1 cellular context compared by ENCODE assay signal in the genomic region with DNA sequence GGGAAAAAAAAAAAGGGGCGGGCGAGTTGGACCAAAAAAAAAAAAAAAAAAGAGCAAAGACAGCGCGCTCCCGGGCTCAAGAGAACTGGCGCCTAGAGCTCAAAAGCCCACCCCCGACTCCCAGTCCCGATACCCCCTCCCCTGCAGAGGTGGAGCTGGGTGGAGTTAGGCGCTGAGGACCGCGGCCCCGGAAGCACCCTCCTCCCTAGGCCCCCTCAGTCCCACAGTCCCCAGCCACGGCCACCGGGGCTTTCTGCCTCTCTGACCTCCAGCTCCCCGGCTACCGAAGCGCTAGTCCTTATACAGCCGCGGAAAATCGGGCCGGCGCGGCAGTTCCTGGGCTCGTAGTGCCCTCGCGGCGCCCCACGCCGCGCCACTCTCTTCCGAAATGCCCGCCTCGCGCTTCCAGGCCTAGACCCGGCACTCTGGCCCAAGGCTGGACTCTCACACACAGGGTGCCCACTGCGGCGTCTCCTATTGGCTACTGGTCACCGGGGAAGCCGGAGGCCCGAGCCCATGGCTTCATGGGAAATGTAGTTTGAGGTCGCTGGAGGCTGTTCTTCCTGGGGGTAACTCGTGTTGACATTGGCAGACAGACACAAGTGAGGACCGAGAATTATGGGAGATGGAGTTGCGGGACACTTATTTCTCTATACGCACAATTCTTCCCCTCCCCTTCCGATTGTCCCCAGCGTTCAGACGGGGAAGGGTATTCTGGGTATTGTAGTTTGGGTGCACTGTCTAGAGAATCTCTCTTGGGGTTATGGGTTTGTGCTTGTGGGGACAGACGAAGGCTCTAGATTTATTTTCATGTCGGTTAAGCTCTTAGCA.
A peak's percentile ranks its signal among the peaks of the same experiment; 100 is the strongest.
TF ChIP-seq lines count a peak whose summit lies in the region.

ENOX2 (minus strand) TSS at position 427 of the 831 bp plus-strand sequence. CDS start 199,993 bp downstream, outside the sequence.

TF ChIP-seq in K562, 482 proteins besides CTCF, POLR2A, EP300 and RAD21 (continued from another document and continues in another):
- TF ChIP-seq, protein P1, sequence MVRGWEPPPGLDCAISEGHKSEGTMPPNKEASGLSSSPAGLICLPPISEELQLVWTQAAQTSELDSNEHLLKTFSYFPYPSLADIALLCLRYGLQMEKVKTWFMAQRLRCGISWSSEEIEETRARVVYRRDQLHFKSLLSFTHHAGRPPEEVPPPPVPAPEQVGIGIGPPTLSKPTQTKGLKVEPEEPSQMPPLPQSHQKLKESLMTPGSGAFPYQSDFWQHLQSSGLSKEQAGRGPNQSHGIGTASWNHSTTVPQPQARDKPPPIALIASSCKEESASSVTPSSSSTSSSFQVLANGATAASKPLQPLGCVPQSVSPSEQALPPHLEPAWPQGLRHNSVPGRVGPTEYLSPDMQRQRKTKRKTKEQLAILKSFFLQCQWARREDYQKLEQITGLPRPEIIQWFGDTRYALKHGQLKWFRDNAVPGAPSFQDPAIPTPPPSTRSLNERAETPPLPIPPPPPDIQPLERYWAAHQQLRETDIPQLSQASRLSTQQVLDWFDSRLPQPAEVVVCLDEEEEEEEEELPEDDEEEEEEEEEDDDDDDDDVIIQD (CRISPR knock-in tag; IDR thresholded peaks at IDR 0.05), result no peak
- TF ChIP-seq MTA1 (IDR thresholded peaks at IDR 0.05; ENCODE audit: borderline replicate concordance) (no peak), SIN3B (IDR thresholded peaks at IDR 0.05; ENCODE audit: low read depth) (peak; percentile 68; the same call in 1 of the 2 replicates), NFE2L1 (tag; IDR thresholded peaks at IDR 0.05; ENCODE audit: borderline replicate concordance, low read depth) (no peak), ZNF586 (CRISPR knock-in tag; conservative IDR thresholded peaks at IDR 0.05) (no peak), MLLT1 (IDR thresholded peaks at IDR 0.05) (peak in 1 of 2 experiments; percentile 40; a peak in 1 of 4 replicates), ESRRA (IDR thresholded peaks at IDR 0.05; ENCODE audit: borderline replicate concordance, low read depth) (no peak; the same call in 1 of the 2 replicates), NUFIP1 (IDR thresholded peaks at IDR 0.05; ENCODE audit: partially characterized antibody) (no peak), MLX (CRISPR knock-in tag; conservative IDR thresholded peaks at IDR 0.05) (no peak), ZKSCAN8 (CRISPR knock-in tag; IDR thresholded peaks at IDR 0.05) (no peak), KDM2B (CRISPR knock-in tag; IDR thresholded peaks at IDR 0.05) (no peak), CBFA2T2 (conservative IDR thresholded peaks at IDR 0.05) (no peak), ZNF431 (CRISPR knock-in tag; IDR thresholded peaks at IDR 0.05) (no peak), FOS (IDR thresholded peaks at IDR 0.05; ENCODE audit: extremely low read depth, insufficient read length) (peak; percentile 27), CREM (IDR thresholded peaks at IDR 0.05; ENCODE audit: low read depth) (peak; percentile 76), MIER1 (IDR thresholded peaks at IDR 0.05; ENCODE audit: low read depth) (no peak), ZNF780A (CRISPR knock-in tag; IDR thresholded peaks at IDR 0.05) (no peak), HOXB6 (CRISPR knock-in tag; IDR thresholded peaks at IDR 0.05; ENCODE audit: borderline replicate concordance) (no peak), MCM2 (IDR thresholded peaks at IDR 0.05; ENCODE audit: low read depth) (no peak), CBFA2T3 (IDR thresholded peaks at IDR 0.05) (no peak), BRCA1 (IDR thresholded peaks at IDR 0.05) (no peak), BRCA1 (CRISPR knock-in tag; IDR thresholded peaks at IDR 0.05) (no peak), ZC3H4 (CRISPR knock-in tag; IDR thresholded peaks at IDR 0.05; ENCODE audit: borderline replicate concordance) (no peak), ARID1B (IDR thresholded peaks at IDR 0.05) (0 out of 2 replicates have a peak, but pooled peaks have one; percentile 9), HCFC1 (IDR thresholded peaks at IDR 0.05; ENCODE audit: low read depth, low read length) (peak; percentile 94), EZH2 (IDR thresholded peaks at IDR 0.05; ENCODE audit: borderline replicate concordance, low read depth, low read length) (no peak), GTF2F1 (IDR thresholded peaks at IDR 0.05; ENCODE audit: low read depth, low read length) (no peak), HBP1 (CRISPR knock-in tag; IDR thresholded peaks at IDR 0.05) (no peak), ZBTB7A (IDR thresholded peaks at IDR 0.05; ENCODE audit: borderline replicate concordance, control insufficient read depth, low read depth, low read length) (peak; percentile 61; the same call in 1 of the 2 replicates), MTA3 (IDR thresholded peaks at IDR 0.05; ENCODE audit: borderline replicate concordance) (peak; percentile 27; the same call in 1 of the 2 replicates), GTF2A2 (tag; IDR thresholded peaks at IDR 0.05) (no peak), SUPT5H (IDR thresholded peaks at IDR 0.05) (peak; percentile 97), CXXC5 (CRISPR knock-in tag; IDR thresholded peaks at IDR 0.05) (peak; percentile 47; the same call in 1 of the 2 replicates), SMAD3 (CRISPR knock-in tag; conservative IDR thresholded peaks at IDR 0.05) (no peak), ZNF212 (CRISPR knock-in tag; IDR thresholded peaks at IDR 0.05) (no peak), ZNF398 (CRISPR knock-in tag; IDR thresholded peaks at IDR 0.05) (no peak), ZFP30 (CRISPR knock-in tag; IDR thresholded peaks at IDR 0.05; ENCODE audit: borderline replicate concordance) (no peak), ZMIZ1 (IDR thresholded peaks at IDR 0.05; ENCODE audit: low read depth in 2 of 2, low read length in 2 of 2) (no peak)
- TF ChIP-seq, protein P2, sequence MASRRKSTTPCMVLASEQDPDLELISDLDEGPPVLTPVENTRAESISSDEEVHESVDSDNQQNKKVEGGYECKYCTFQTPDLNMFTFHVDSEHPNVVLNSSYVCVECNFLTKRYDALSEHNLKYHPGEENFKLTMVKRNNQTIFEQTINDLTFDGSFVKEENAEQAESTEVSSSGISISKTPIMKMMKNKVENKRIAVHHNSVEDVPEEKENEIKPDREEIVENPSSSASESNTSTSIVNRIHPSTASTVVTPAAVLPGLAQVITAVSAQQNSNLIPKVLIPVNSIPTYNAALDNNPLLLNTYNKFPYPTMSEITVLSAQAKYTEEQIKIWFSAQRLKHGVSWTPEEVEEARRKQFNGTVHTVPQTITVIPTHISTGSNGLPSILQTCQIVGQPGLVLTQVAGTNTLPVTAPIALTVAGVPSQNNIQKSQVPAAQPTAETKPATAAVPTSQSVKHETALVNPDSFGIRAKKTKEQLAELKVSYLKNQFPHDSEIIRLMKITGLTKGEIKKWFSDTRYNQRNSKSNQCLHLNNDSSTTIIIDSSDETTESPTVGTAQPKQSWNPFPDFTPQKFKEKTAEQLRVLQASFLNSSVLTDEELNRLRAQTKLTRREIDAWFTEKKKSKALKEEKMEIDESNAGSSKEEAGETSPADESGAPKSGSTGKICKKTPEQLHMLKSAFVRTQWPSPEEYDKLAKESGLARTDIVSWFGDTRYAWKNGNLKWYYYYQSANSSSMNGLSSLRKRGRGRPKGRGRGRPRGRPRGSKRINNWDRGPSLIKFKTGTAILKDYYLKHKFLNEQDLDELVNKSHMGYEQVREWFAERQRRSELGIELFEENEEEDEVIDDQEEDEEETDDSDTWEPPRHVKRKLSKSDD (conservative IDR thresholded peaks at IDR 0.05; ENCODE audit: low read length), result no peak
- TF ChIP-seq, protein P3, sequence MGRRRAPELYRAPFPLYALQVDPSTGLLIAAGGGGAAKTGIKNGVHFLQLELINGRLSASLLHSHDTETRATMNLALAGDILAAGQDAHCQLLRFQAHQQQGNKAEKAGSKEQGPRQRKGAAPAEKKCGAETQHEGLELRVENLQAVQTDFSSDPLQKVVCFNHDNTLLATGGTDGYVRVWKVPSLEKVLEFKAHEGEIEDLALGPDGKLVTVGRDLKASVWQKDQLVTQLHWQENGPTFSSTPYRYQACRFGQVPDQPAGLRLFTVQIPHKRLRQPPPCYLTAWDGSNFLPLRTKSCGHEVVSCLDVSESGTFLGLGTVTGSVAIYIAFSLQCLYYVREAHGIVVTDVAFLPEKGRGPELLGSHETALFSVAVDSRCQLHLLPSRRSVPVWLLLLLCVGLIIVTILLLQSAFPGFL (CRISPR knock-in tag; IDR thresholded peaks at IDR 0.05), result no peak
- TF ChIP-seq, protein P4, sequence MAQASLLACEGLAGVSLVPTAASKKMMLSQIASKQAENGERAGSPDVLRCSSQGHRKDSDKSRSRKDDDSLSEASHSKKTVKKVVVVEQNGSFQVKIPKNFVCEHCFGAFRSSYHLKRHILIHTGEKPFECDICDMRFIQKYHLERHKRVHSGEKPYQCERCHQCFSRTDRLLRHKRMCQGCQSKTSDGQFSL (CRISPR knock-in tag; IDR thresholded peaks at IDR 0.05), result no peak
- TF ChIP-seq, protein P4 (tag; IDR thresholded peaks at IDR 0.05), result no peak
- TF ChIP-seq, protein P5, sequence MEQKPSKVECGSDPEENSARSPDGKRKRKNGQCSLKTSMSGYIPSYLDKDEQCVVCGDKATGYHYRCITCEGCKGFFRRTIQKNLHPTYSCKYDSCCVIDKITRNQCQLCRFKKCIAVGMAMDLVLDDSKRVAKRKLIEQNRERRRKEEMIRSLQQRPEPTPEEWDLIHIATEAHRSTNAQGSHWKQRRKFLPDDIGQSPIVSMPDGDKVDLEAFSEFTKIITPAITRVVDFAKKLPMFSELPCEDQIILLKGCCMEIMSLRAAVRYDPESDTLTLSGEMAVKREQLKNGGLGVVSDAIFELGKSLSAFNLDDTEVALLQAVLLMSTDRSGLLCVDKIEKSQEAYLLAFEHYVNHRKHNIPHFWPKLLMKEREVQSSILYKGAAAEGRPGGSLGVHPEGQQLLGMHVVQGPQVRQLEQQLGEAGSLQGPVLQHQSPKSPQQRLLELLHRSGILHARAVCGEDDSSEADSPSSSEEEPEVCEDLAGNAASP (IDR thresholded peaks at IDR 0.05), result no peak
